Comparison of ENCODE assay signal across 20 cellular contexts in genomic region chr12:3551976-3552725, GRCh38.
"Had no signal": no experiment of that assay in that cellular context is flagged by ENCODE, and none has a peak within 500 bp of the region (broad histone marks: within the 10 kb centered on the region; RNA-seq: fewer than 3 reads in every experiment).

No MANE protein-coding gene starts in this region.

- H3K4me3 ChIP-seq: heart left ventricle, left lung, lower lobe of right lung, ovary, right atrium auricular region, sigmoid colon, skin epidermis, suprapubic skin, thyroid gland, upper lobe of left lung, uterus had no signal

- H3K9me3 ChIP-seq: heart left ventricle, left lung, lower lobe of right lung, ovary, right atrium auricular region, sigmoid colon, suprapubic skin, thyroid gland, upper lobe of left lung, uterus had no signal

- H3K4me1 ChIP-seq: left lung, lower lobe of right lung, sigmoid colon, suprapubic skin, thyroid gland, upper lobe of left lung, uterus had no signal

- DNase-seq: dermis blood vessel endothelial cell; effector CD4-positive, alpha-beta T cell; hippocampal formation; kidney glomerular epithelial cell; lower lobe of right lung; midbrain; stimulated activated CD4-positive, alpha-beta T cell treated with anti-CD3 and anti-CD28 coated beads, Interleukin-2, amount 100 ng/mL, for 24 hours; stimulated activated CD4-positive, alpha-beta T cell treated with anti-CD3 and anti-CD28 coated beads, Interleukin-4, amount 100 ng/mL, for 4 hours; stimulated activated naive CD4-positive, alpha-beta T cell treated with Interleukin-2 at 50 U/mL for 16 hours; thyroid gland had no signal

- H3K27ac ChIP-seq: heart left ventricle, left lung, lower lobe of right lung, right atrium auricular region, sigmoid colon, skin epidermis, suprapubic skin, thyroid gland, upper lobe of left lung, uterus had no signal

- H3K36me3 ChIP-seq: heart left ventricle, left lung, lower lobe of right lung, ovary, right atrium auricular region, sigmoid colon, suprapubic skin, thyroid gland, upper lobe of left lung, uterus had no signal

- ATAC-seq: esophagus mucosa had no signal

- H3K27me3 ChIP-seq: left lung, ovary, thyroid gland, upper lobe of left lung, uterus had no signal
